Comparison of ENCODE assay signal across 8 cellular contexts in the genomic region with DNA sequence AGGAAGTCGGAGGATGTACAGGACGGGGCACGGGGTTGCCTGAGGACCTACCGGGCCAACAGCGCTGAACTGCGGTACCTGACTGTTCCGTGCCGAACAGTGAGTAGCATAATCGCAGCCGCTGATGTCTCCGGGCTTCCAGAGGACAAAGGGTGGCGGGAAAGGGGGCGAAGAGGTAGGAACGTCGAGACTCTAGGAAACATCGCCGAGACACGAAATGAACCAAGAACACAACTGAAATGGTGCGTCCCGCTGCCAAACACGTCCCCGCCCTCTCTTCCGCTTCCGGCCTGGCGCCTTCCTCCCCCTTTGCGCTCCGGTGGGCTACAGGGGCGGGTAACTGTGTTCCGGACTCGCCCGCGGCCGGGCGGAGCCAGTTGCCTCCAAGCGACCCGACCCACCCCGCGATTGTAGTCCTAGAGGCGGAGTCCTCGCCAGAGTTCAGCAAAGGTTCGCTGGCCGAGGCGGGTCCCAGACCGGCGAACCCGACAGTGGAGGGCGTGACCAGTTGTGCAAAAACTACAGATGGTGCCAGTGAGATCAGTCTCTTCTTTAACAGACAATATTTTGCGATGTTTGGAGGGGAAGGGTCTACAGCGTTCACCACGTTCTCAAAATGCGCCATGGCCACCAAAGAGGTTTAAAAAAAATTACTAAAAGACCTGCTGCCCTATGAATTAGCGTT. TPM values are rescaled to one million over a fixed set of nuclear protein-coding genes. Genes with fewer than 3 reads are reported as not detected.
DNase-seq lines count a peak whose midpoint lies in the region; ATAC-seq lines count a peak whose summit lies in the region.

Gene MRPS31, minus strand, starts transcription at position 257 of the 685 bp plus-strand sequence. Its CDS starts 54 bp downstream, at position 203.

- H3K27ac Mint-ChIP-seq in CD8-positive, alpha-beta memory T cell = peak within 1 kb of the TSS; percentile 92 to 99 (median 96)

- peaks cover 25% of the 10 kb centered on the region for H3K4me1 ChIP-seq in CD8-positive, alpha-beta memory T cell (ENCODE audit: insufficient read depth, low read length)
- peaks cover 18% of the 10 kb centered on the region for H3K4me1 ChIP-seq in effector memory CD4-positive, alpha-beta T cell (ENCODE audit: control insufficient read depth, insufficient read depth, low read length, poor library complexity, severe bottlenecking)

- no peaks in the 10 kb centered on the region for H3K9me3 Mint-ChIP-seq in CD8-positive, alpha-beta memory T cell

- H3K9me3 ChIP-seq in CD8-positive, alpha-beta memory T cell (ENCODE audit: low read length) = no peaks in the 10 kb centered on the region
- H3K9me3 ChIP-seq in effector memory CD4-positive, alpha-beta T cell (ENCODE audit: control insufficient read depth, low read length) = no peaks in the 10 kb centered on the region

- peak within 1 kb of the TSS; percentile 98 to 100 (median 99) for H3K4me3 Mint-ChIP-seq in CD8-positive, alpha-beta memory T cell

- peaks cover 8 to 34% (median 12%) of the 10 kb centered on the region in 3 donors for H3K4me1 Mint-ChIP-seq in CD8-positive, alpha-beta memory T cell

- peak within 1 kb of the TSS; percentile 99 for H3K4me3 ChIP-seq in CD8-positive, alpha-beta memory T cell (ENCODE audit: low read length)
- peak within 1 kb of the TSS; percentile 96 for H3K4me3 ChIP-seq in effector memory CD4-positive, alpha-beta T cell (ENCODE audit: insufficient read depth, low read depth, low read length, poor library complexity, severe bottlenecking)

- CTCF ChIA-PET in CD8-positive, alpha-beta memory T cell (lab: Charles Lee) = interaction anchor here (0.7 to 1.3 kb wide), 3 partner anchors 102 to 290 kb away, joined by 3 to 6 read pairs (median 5); partner anchors contain the start of gene WBP4

- POLR2A ChIA-PET in CD8-positive, alpha-beta memory T cell (lab: Charles Lee) = interaction anchor here (0.7 kb wide), 1 partner anchor 150 kb away, joined by 5 read pairs; no protein-coding TSS in a partner anchor

- H3K36me3 Mint-ChIP-seq in CD8-positive, alpha-beta memory T cell = peaks cover 0 to 25% (median 0%) of the 10 kb centered on the region in 3 donors

- peak; percentile 94 for ATAC-seq in GM19468 (IDR thresholded peaks at IDR 0.05; ENCODE audit: extremely low read depth, unreplicated experiment)

- H3K27me3 ChIP-seq in CD8-positive, alpha-beta memory T cell (ENCODE audit: insufficient read depth, low read length, poor library complexity, severe bottlenecking) = no peaks in the 10 kb centered on the region
- H3K27me3 ChIP-seq in effector memory CD4-positive, alpha-beta T cell (replicated peaks; ENCODE audit: control insufficient read depth, insufficient read depth, low read length, poor library complexity, severe bottlenecking) = no peaks in the 10 kb centered on the region

- peak within 1 kb of the TSS; percentile 87 for H3K27ac ChIP-seq in CD8-positive, alpha-beta memory T cell (ENCODE audit: low read depth, low read length)
- H3K27ac ChIP-seq in effector memory CD4-positive, alpha-beta T cell (ENCODE audit: insufficient read depth, low read length, poor library complexity, severe bottlenecking) = peak within 1 kb of the TSS; percentile 89

- no peaks in the 10 kb centered on the region for H3K27me3 Mint-ChIP-seq in CD8-positive, alpha-beta memory T cell

- no peaks in the 10 kb centered on the region for H3K36me3 ChIP-seq in CD8-positive, alpha-beta memory T cell (ENCODE audit: insufficient read depth, low read length)
- H3K36me3 ChIP-seq in effector memory CD4-positive, alpha-beta T cell (ENCODE audit: control insufficient read depth, insufficient read depth, low read length) = no peaks in the 10 kb centered on the region

- peak; percentile 89 to 94 (median 91) for DNase-seq in CD8-positive, alpha-beta memory T cell
- peak; percentile 63 for DNase-seq in HS-5 (ENCODE audit: low read depth)
- peak; percentile 94 for DNase-seq in NK-92 treated with Interleukin-12 subunit alpha and Interleukin-12 subunit beta, amount 100 ng/mL, for 24 hours (lab: John Stamatoyannopoulos, UW)
- DNase-seq in activated CD8-positive, alpha-beta memory T cell treated with anti-CD3 and anti-CD28 coated beads for 24 hours = peak; percentile 99
- DNase-seq in effector memory CD4-positive, alpha-beta T cell = peak; percentile 87 to 90 (median 88)
- DNase-seq in medulla oblongata (ENCODE audit: extremely low spot score) = peak; percentile 95
- peak; percentile 93 for DNase-seq in stimulated activated CD8-positive, alpha-beta memory T cell treated with anti-CD3 and anti-CD28 coated beads, Interleukin-12 subunit alpha, Interleukin-12 subunit beta, amount 100 ng/mL, for 1 hour (ENCODE audit: low read depth)

RNA-seq across cellular contexts. Expression of gene MRPS31, which starts in this region (rescaled TPM):
- total RNA-seq in CD8-positive, alpha-beta memory T cell = 10 to 100 TPM; 36.7 to 38.6 TPM
- 44.2 TPM for polyA plus RNA-seq in CD8-positive, alpha-beta memory T cell

Comparison
In these comparisons a context has a peak if more than half of its experiments do, and no peak if none do; other contexts are left out.
1. Peak in every context shown above with its lines: DNase-seq, ATAC-seq, H3K4me3 ChIP-seq and H3K27ac ChIP-seq.